Comparison of ENCODE assay signal across 8 cellular contexts in genomic region chr10:112951349-112952281, GRCh38. TPM values are rescaled to one million over a fixed set of nuclear protein-coding genes. Genes with fewer than 3 reads are reported as not detected.
DNase-seq lines count a peak whose midpoint lies in the region; ATAC-seq and TF ChIP-seq lines count a peak whose summit lies in the region.

No MANE protein-coding gene starts in this region.

- peak overlapping the region; percentile 94 to 98 (median 96) for H3K4me3 Mint-ChIP-seq in nephron
- peak overlapping the region; percentile 99 for H3K4me3 Mint-ChIP-seq in type B pancreatic cell

- no peak for TF ChIP-seq CTCF in GM10266 (IDR thresholded peaks at IDR 0.05; ENCODE audit: control insufficient read depth, insufficient read depth, low read depth, missing control alignments)
- TF ChIP-seq CTCF in fibroblast of mammary gland (conservative IDR thresholded peaks at IDR 0.05; ENCODE audit: control insufficient read depth, insufficient read depth, low read depth, low read length), result no peak
- TF ChIP-seq CTCF in nephron (IDR thresholded peaks at IDR 0.05; ENCODE audit: unreplicated experiment in 3 of 3), result no peak
- no peak for TF ChIP-seq CTCF in type B pancreatic cell (conservative IDR thresholded peaks at IDR 0.05)

- H3K27ac Mint-ChIP-seq in nephron (peak overlapping the region; percentile 99 to 100 (median 99)), type B pancreatic cell (peak overlapping the region; percentile 100)

- H3K4me3 ChIP-seq in fibroblast of mammary gland (ENCODE audit: control insufficient read depth, low read depth, low read length), result peak overlapping the region; percentile 84

- peak; percentile 50 for DNase-seq in GM10266 (ENCODE audit: extremely low spot score)
- peak; percentile 82 for DNase-seq in NOMO-1 treated with dmso at 0.1 percent for 144 hours (lab: John Stamatoyannopoulos, UW; ENCODE audit: unreplicated experiment)
- peak; percentile 58 to 59 for DNase-seq in activated T-cell treated with anti-CD3 and anti-CD28 coated beads, Interleukin-2, amount 50 U/mL, for 48 hours
- DNase-seq in fibroblast of mammary gland (ENCODE audit: low read depth), result peak; percentile 80
- peak; percentile 77 for DNase-seq in type B pancreatic cell (ENCODE audit: extremely low spot score, unreplicated experiment)
- no peak for DNase-seq in cerebellum (ENCODE audit: low spot score)

- H3K9me3 Mint-ChIP-seq in nephron (no peaks in the 10 kb centered on the region), type B pancreatic cell (no peaks in the 10 kb centered on the region)

- H3K4me1 Mint-ChIP-seq in nephron (peaks cover 50% of the 10 kb centered on the region), type B pancreatic cell (ENCODE audit: unreplicated experiment) (peaks cover 41% of the 10 kb centered on the region)

- H3K36me3 Mint-ChIP-seq in nephron (ENCODE audit: low read depth) (peaks cover 4% of the 10 kb centered on the region), type B pancreatic cell (peaks cover 6% of the 10 kb centered on the region)

- H3K27me3 Mint-ChIP-seq in nephron (ENCODE audit: low read depth) (no peaks in the 10 kb centered on the region), type B pancreatic cell (peaks cover 3% of the 10 kb centered on the region)

- ATAC-seq in HG03460 (IDR thresholded peaks at IDR 0.05; ENCODE audit: unreplicated experiment), result no peak

RNA-seq across cellular contexts. Expression of gene TCF7L2, which starts 1.6 kb away (rescaled TPM):
- total RNA-seq in type B pancreatic cell (ENCODE audit: low replicate concordance) (25.1 and 39.7 TPM in 2 replicates), cerebellum (6.5 TPM)
